In genomic region chr11:44979536-44980399, GRCh38 we compare ENCODE assay signal across 8 cellular contexts. TPM values are rescaled to one million over a fixed set of nuclear protein-coding genes. Genes with fewer than 3 reads are reported as not detected.
DNase-seq lines count a peak whose midpoint lies in the region; ATAC-seq, FAIRE-seq and TF ChIP-seq lines count a peak whose summit lies in the region.

No MANE protein-coding gene starts in this region.

- H4K20me1 ChIP-seq in astrocyte (ENCODE audit: insufficient read depth, low read length) (peaks cover 5% of the 10 kb centered on the region), HepG2 (ENCODE audit: insufficient read depth, low read length) (no peaks in the 10 kb centered on the region)

- TF ChIP-seq EP300 in HepG2 (IDR thresholded peaks at IDR 0.05; ENCODE audit: low read depth in 2 of 2, low read length in 2 of 2), result no peak
- no peak for TF ChIP-seq EP300 in HepG2 (CRISPR knock-in tag; IDR thresholded peaks at IDR 0.05; ENCODE audit: borderline replicate concordance)

- 56% methylated on average over 13 of the region's 25 CpGs for WGBS in HepG2 (ENCODE audit: low lambda C conversion rate)

- TF ChIP-seq RAD21 in HepG2 (CRISPR knock-in tag; IDR thresholded peaks at IDR 0.05), result no peak

- H3K9me3 ChIP-seq in astrocyte (ENCODE audit: insufficient read depth, low read depth, low read length) (no peaks in the 10 kb centered on the region), HepG2 (ENCODE audit: low read length) (no peaks in the 10 kb centered on the region), vagina (no peaks in the 10 kb centered on the region)

- ATAC-seq in stimulated activated naive CD8-positive, alpha-beta T cell treated with anti-CD3 and anti-CD28 coated beads, Interleukin-15, amount 100 ng/mL, for 72 hours, result no peak
- ATAC-seq in stimulated activated naive CD8-positive, alpha-beta T cell treated with anti-CD3 and anti-CD28 coated beads, Interleukin-15, Interleukin-2, amounts not matched to agents 100 U/mL and 50 U/mL, for 24 hours, result no peak
- no peak; the same call in 2 of the 3 replicates for ATAC-seq in HepG2
- ATAC-seq in HG02798 (IDR thresholded peaks at IDR 0.05; ENCODE audit: poor library complexity, unreplicated experiment), result no peak
- no peak for ATAC-seq in GM19324 (IDR thresholded peaks at IDR 0.05; ENCODE audit: low FRiP score, unreplicated experiment)

- in situ Hi-C loops in HepG2 (cut with HindIII; ENCODE audit: extremely low pct_ligation_motif_present, low pct_unique_long_range_greater_than_20kb), result no loop called here

- no peak overlapping the region for H3K4me3 Mint-ChIP-seq in stimulated activated naive CD8-positive, alpha-beta T cell treated with anti-CD3 and anti-CD28 coated beads, Interleukin-15, amount 100 ng/mL, for 72 hours
- H3K4me3 Mint-ChIP-seq in astrocyte (ENCODE audit: unreplicated experiment), result peak overlapping the region; percentile 35

- H3K27ac ChIP-seq in astrocyte (ENCODE audit: low read depth, low read length) (no peak overlapping the region), HepG2 (ENCODE audit: extremely low read length, insufficient read depth, low read length) (no peak overlapping the region), vagina (peak overlapping the region; percentile 38)

- H3K27me3 ChIP-seq in astrocyte (ENCODE audit: insufficient read depth, low read length), result peaks cover 10% of the 10 kb centered on the region
- peaks cover 0 to 15% of the 10 kb centered on the region in 2 experiments; a peak in 2 of 5 replicates for H3K27me3 ChIP-seq in HepG2 (ENCODE audit: control insufficient read depth in 1 of 2, insufficient read depth in 2 of 2, low read length in 2 of 2)
- H3K27me3 ChIP-seq in vagina, result no peaks in the 10 kb centered on the region

- H3K4me1 Mint-ChIP-seq in stimulated activated naive CD8-positive, alpha-beta T cell treated with anti-CD3 and anti-CD28 coated beads, Interleukin-15, amount 100 ng/mL, for 72 hours, result peaks cover 15% of the 10 kb centered on the region
- H3K4me1 Mint-ChIP-seq in astrocyte (ENCODE audit: low read depth, unreplicated experiment), result peaks cover 15% of the 10 kb centered on the region

- no peak for TF ChIP-seq POLR2A in HepG2 (IDR thresholded peaks at IDR 0.05; ENCODE audit: insufficient read depth in 1 of 2, low read depth in 2 of 2, low read length in 2 of 2)
- TF ChIP-seq POLR2A in vagina (IDR thresholded peaks at IDR 0.05), result no peak
- TF ChIP-seq POLR2A in GM12892 (IDR thresholded peaks at IDR 0.05; ENCODE audit: low read depth, low read length), result no peak

- intact Hi-C loops in HepG2 (cut with micrococcal nuclease; ENCODE audit: unreplicated experiment), result no loop called here
- intact Hi-C loops in vagina (cut with DNase I), result no loop called here

- H3K9ac ChIP-seq in astrocyte (ENCODE audit: low read length) (no peak overlapping the region), HepG2 (ENCODE audit: insufficient read depth, low read depth, low read length) (no peak overlapping the region)

- H3K36me3 ChIP-seq in astrocyte (ENCODE audit: insufficient read depth, low read length) (no peaks in the 10 kb centered on the region), HepG2 (replicated peaks in 1 of 2; ENCODE audit: control insufficient read depth in 1 of 2, insufficient read depth in 2 of 2, low read length in 2 of 2) (no peaks in the 10 kb centered on the region), vagina (no peaks in the 10 kb centered on the region)

- peak overlapping the region; percentile 16 to 82 for H3K27ac Mint-ChIP-seq in stimulated activated naive CD8-positive, alpha-beta T cell treated with anti-CD3 and anti-CD28 coated beads, Interleukin-15, amount 100 ng/mL, for 72 hours
- H3K27ac Mint-ChIP-seq in astrocyte (ENCODE audit: unreplicated experiment), result no peak overlapping the region

- FAIRE-seq in astrocyte (lab: Jason Lieb, UNC), result no peak
- FAIRE-seq in HepG2 (lab: Jason Lieb, UNC), result no peak
- no peak for FAIRE-seq in GM12892 (lab: Jason Lieb, UNC)

- peaks cover 2% of the 10 kb centered on the region for H3K36me3 Mint-ChIP-seq in astrocyte (ENCODE audit: low read depth, unreplicated experiment)

- no peaks in the 10 kb centered on the region for H3K79me2 ChIP-seq in astrocyte (ENCODE audit: insufficient read depth, low read length)
- no peaks in the 10 kb centered on the region for H3K79me2 ChIP-seq in HepG2 (ENCODE audit: insufficient read depth, low read length)

- POLR2A ChIA-PET in HepG2 (lab: Yijun Ruan, JAX), result no interaction called here

- H3K4me2 ChIP-seq in astrocyte (ENCODE audit: low read length) (no peak overlapping the region), HepG2 (ENCODE audit: low read depth, low read length) (no peak overlapping the region)

- H3K4me1 ChIP-seq in astrocyte (ENCODE audit: insufficient read depth, low read length), result no peaks in the 10 kb centered on the region
- no peaks in the 10 kb centered on the region for H3K4me1 ChIP-seq in HepG2 (ENCODE audit: insufficient read depth, low read length)
- H3K4me1 ChIP-seq in vagina, result peaks cover 19% of the 10 kb centered on the region

- H3K9me3 Mint-ChIP-seq in stimulated activated naive CD8-positive, alpha-beta T cell treated with anti-CD3 and anti-CD28 coated beads, Interleukin-15, amount 100 ng/mL, for 72 hours, result no peaks in the 10 kb centered on the region
- no peaks in the 10 kb centered on the region for H3K9me3 Mint-ChIP-seq in astrocyte (ENCODE audit: unreplicated experiment)

- H3K27me3 Mint-ChIP-seq in stimulated activated naive CD8-positive, alpha-beta T cell treated with anti-CD3 and anti-CD28 coated beads, Interleukin-15, amount 100 ng/mL, for 72 hours, result no peaks in the 10 kb centered on the region
- H3K27me3 Mint-ChIP-seq in astrocyte (ENCODE audit: low read depth, unreplicated experiment), result peaks cover 16% of the 10 kb centered on the region

- CTCF ChIA-PET in HepG2 (lab: Yijun Ruan, JAX; ENCODE audit: low intra/inter-chr PET ratio, low total read pairs), result no interaction called here

- H3K4me3 ChIP-seq in astrocyte (ENCODE audit: insufficient read depth, low read depth, low read length), result no peak overlapping the region
- H3K4me3 ChIP-seq in HepG2 (replicated peaks in 1 of 3; ENCODE audit: insufficient read depth in 1 of 3, low read depth in 2 of 3, low read length in 3 of 3), result no peak overlapping the region
- no peak overlapping the region for H3K4me3 ChIP-seq in vagina

- H2AFZ ChIP-seq in astrocyte (ENCODE audit: low read depth, low read length) (no peak overlapping the region), HepG2 (ENCODE audit: low read length) (no peak overlapping the region)

- no peak for TF ChIP-seq CTCF in astrocyte (IDR thresholded peaks at IDR 0.05; ENCODE audit: insufficient read depth, low read depth, low read length)
- TF ChIP-seq CTCF in HepG2 (CRISPR knock-in tag; IDR thresholded peaks at IDR 0.05), result no peak
- no peak for TF ChIP-seq CTCF in vagina (IDR thresholded peaks at IDR 0.05)

- BruUV-seq in HepG2 (replicated peaks; lab: Mats Ljungman, UMichigan), result no TSS peak

- DNase-seq in stimulated activated naive CD8-positive, alpha-beta T cell treated with anti-CD3 and anti-CD28 coated beads, Interleukin-15, amount 100 ng/mL, for 72 hours, result no peak
- no peak for DNase-seq in stimulated activated naive CD8-positive, alpha-beta T cell treated with anti-CD3 and anti-CD28 coated beads, Interleukin-15, Interleukin-2, amounts not matched to agents 100 U/mL and 50 U/mL, for 24 hours
- DNase-seq in astrocyte (ENCODE audit: low read depth) (no peak), HepG2 (ENCODE audit: low spot score) (no peak), vagina (ENCODE audit: extremely low spot score in 2 of 2) (no peak), GM12892 (ENCODE audit: insufficient read length) (no peak)

TF ChIP-seq in HepG2, 621 proteins besides CTCF, POLR2A, EP300 and RAD21 (continues in another document):
- no peak for TF ChIP-seq IRF2 (CRISPR knock-in tag; IDR thresholded peaks at IDR 0.05)
- TF ChIP-seq GZF1 (CRISPR knock-in tag; IDR thresholded peaks at IDR 0.05), result no peak
- TF ChIP-seq MTF2 (CRISPR knock-in tag; IDR thresholded peaks at IDR 0.05; ENCODE audit: borderline replicate concordance), result no peak
- TF ChIP-seq ZNF101 (CRISPR knock-in tag; IDR thresholded peaks at IDR 0.05; ENCODE audit: borderline replicate concordance, low read depth), result no peak
- TF ChIP-seq SIN3A (IDR thresholded peaks at IDR 0.05; ENCODE audit: borderline replicate concordance, low read depth, low read length), result no peak
- peak; percentile 72 for TF ChIP-seq BHLHE40 (IDR thresholded peaks at IDR 0.05; ENCODE audit: low read length)

RNA-seq across cellular contexts. Expression of gene TP53I11, which starts 29.1 kb away (rescaled TPM):
- total RNA-seq in astrocyte, result 96.8 and 101 TPM in 2 replicates
- not detected in 2 replicates for total RNA-seq in HepG2 (2016; rRNA removed; fragmentation: Illumina TruSeq; extraction: Trizol)
- total RNA-seq in HepG2 (2016; cell fraction: cytosol; rRNA removed; fragmentation: Illumina TruSeq; extraction: Trizol; ENCODE audit: low read depth), result not detected in 2 replicates
- total RNA-seq in HepG2 (2016; cell fraction: insoluble cytoplasmic fraction; rRNA removed; fragmentation: Illumina TruSeq; extraction: Trizol), result not detected in 2 replicates
- not detected in 2 replicates for total RNA-seq in HepG2 (2016; cell fraction: membrane; rRNA removed; fragmentation: Illumina TruSeq; extraction: Trizol)
- total RNA-seq in HepG2 (2016; cell fraction: nucleus; rRNA removed; fragmentation: Illumina TruSeq; extraction: Trizol), result not detected in 2 replicates
- not detected in 2 replicates for polyA plus RNA-seq in HepG2 (2011; rRNA removed)
- not detected in 2 replicates for polyA plus RNA-seq in HepG2 (2011; cell fraction: cytosol; rRNA removed)
- polyA plus RNA-seq in HepG2 (2011; cell fraction: nucleus; rRNA removed), result not detected in 2 replicates
- not detected in 2 replicates for polyA plus RNA-seq in HepG2 (2012)
- polyA plus RNA-seq in HepG2 (2016; cell fraction: cytosol; fragmentation: Illumina TruSeq; extraction: Trizol; ENCODE audit: low read depth), result not detected in 2 replicates
- polyA plus RNA-seq in HepG2 (2016; cell fraction: insoluble cytoplasmic fraction; fragmentation: Illumina TruSeq; extraction: Trizol; ENCODE audit: low read depth), result not detected in 2 replicates
- not detected in 2 replicates for polyA plus RNA-seq in HepG2 (2016; cell fraction: membrane; fragmentation: Illumina TruSeq; extraction: Trizol; ENCODE audit: low read depth)
- not detected in 2 replicates for polyA plus RNA-seq in HepG2 (2016; cell fraction: nucleus; fragmentation: Illumina TruSeq; extraction: Trizol; ENCODE audit: insufficient read depth, low read depth)
- polyA minus RNA-seq in HepG2 (2011; rRNA and poly(A)+ RNA removed; ENCODE audit: low replicate concordance), result 1.0 TPM in 1 of 2 replicates, not detected in the other
- polyA minus RNA-seq in HepG2 (2011; cell fraction: cytosol; rRNA and poly(A)+ RNA removed), result not detected in 2 replicates
- not detected in 2 replicates for polyA minus RNA-seq in HepG2 (2011; cell fraction: nucleus; rRNA and poly(A)+ RNA removed)
- total RNA-seq in vagina, result 50.6 TPM
- not detected for polyA plus RNA-seq in GM12892 (2012; ENCODE audit: missing spikeins)

Comparison
In these comparisons a context has a peak if more than half of its experiments do, and no peak if none do; other contexts are left out.
1. RNA of gene TP53I11, which starts 29.1 kb away (total RNA-seq): 96.8 to 101 TPM in astrocyte and 50.6 TPM in vagina (single experiment); not detected in HepG2; every median in the first group is over 10 times any median in the second.